In the genomic region with DNA sequence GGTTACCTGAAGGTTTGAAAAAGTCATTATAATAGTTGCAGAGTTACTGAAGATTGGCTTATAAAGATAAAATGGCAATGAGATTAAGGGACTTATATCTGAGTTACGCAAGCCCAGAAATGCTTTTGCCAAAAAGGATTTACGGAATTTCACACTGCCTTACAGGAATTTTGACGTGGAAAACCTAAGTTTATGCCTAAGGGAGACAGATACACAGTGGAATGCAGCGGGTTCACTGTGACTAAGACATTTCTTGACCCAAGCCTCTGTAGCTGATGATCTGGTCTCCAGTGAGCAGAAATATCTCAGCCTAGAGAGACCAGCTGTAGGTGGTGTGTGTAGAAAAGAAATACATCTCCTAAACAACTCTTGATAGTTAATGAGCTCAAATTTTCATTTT, we compare ENCODE assay signal across 16 cellular contexts. TPM values are rescaled to one million over a fixed set of nuclear protein-coding genes. Genes with fewer than 3 reads are reported as not detected.
DNase-seq lines count a peak whose midpoint lies in the region; ATAC-seq, FAIRE-seq and TF ChIP-seq lines count a peak whose summit lies in the region.
"Had no signal": no experiment of that assay in that cellular context is flagged by ENCODE, and none has a peak within 500 bp of the region (broad histone marks: within the 10 kb centered on the region; RNA-seq: fewer than 3 reads in every experiment).

No MANE protein-coding gene starts in this region.

- TF ChIP-seq CTCF in bronchial epithelial cell (IDR thresholded peaks at IDR 0.05; ENCODE audit: insufficient read depth, low read length, severe bottlenecking) = no peak

- no peak for FAIRE-seq in bronchial epithelial cell (lab: Jason Lieb, UNC)

- H3K9me3 ChIP-seq in T-helper 17 cell (ENCODE audit: control insufficient read depth, low read length, poor library complexity, severe bottlenecking) = no peaks in the 10 kb centered on the region
- H3K9me3 ChIP-seq: ascending aorta, upper lobe of right lung had no signal

- H3K27me3 ChIP-seq in bronchial epithelial cell (ENCODE audit: control insufficient read depth, insufficient read depth, low read length) = no peaks in the 10 kb centered on the region
- H3K27me3 ChIP-seq: ascending aorta, upper lobe of right lung had no signal

- H3K4me1 Mint-ChIP-seq in T-helper 17 cell = peaks cover 2% of the 10 kb centered on the region

- no peak overlapping the region for H3K4me3 ChIP-seq in bronchial epithelial cell (ENCODE audit: low read depth, low read length)
- H3K4me3 ChIP-seq: ascending aorta, upper lobe of right lung had no signal

- H3K27me3 Mint-ChIP-seq in T-helper 17 cell = peaks cover 12% of the 10 kb centered on the region

- no peak for ATAC-seq in HG03045 (IDR thresholded peaks at IDR 0.05; ENCODE audit: unreplicated experiment)
- no peak for ATAC-seq in T-helper 17 cell
- no peak for ATAC-seq in GM21360 (IDR thresholded peaks at IDR 0.05; ENCODE audit: unreplicated experiment)
- ATAC-seq: upper lobe of right lung had no signal

- no peak overlapping the region for H3K27ac Mint-ChIP-seq in T-helper 17 cell
- H3K27ac Mint-ChIP-seq: activated T-helper 1 cell treated with anti-CD3 and anti-CD28 coated beads, Interleukin-12 subunit alpha, Interleukin-12 subunit beta, Interleukin-2, Interleukin-4 antibody, amounts not matched to agents 30 ng/mL and 10 ng/mL and 1 ng/mL, durations not matched to agents 14 hours and 24 hours and 36 hours; B cell; T-helper 1 cell treated with Interleukin-12 subunit alpha and Interleukin-12 subunit beta and Interleukin-4 antibody, amounts not matched to agents 30 μg/mL and 1 μg/mL, for 36 hours had no signal

- H3K36me3 Mint-ChIP-seq in T-helper 17 cell (ENCODE audit: low read depth) = no peaks in the 10 kb centered on the region

- H3K36me3 ChIP-seq in bronchial epithelial cell (ENCODE audit: control insufficient read depth, insufficient read depth, low read length) = no peaks in the 10 kb centered on the region
- H3K36me3 ChIP-seq: ascending aorta, upper lobe of right lung had no signal

- no peak overlapping the region for H3K4me3 Mint-ChIP-seq in T-helper 17 cell
- H3K4me3 Mint-ChIP-seq: activated T-helper 1 cell treated with anti-CD3 and anti-CD28 coated beads, Interleukin-12 subunit alpha, Interleukin-12 subunit beta, Interleukin-2, Interleukin-4 antibody, amounts not matched to agents 30 ng/mL and 10 ng/mL and 1 ng/mL, durations not matched to agents 14 hours and 24 hours and 36 hours; B cell; T-helper 1 cell treated with Interleukin-12 subunit alpha and Interleukin-12 subunit beta and Interleukin-4 antibody, amounts not matched to agents 30 μg/mL and 1 μg/mL, for 36 hours had no signal

- DNase-seq in AG08395 (ENCODE audit: low spot score) = peak; percentile 57
- peak; percentile 94 for DNase-seq in M059J (ENCODE audit: low read depth)
- peak; percentile 13 for DNase-seq in bronchial epithelial cell (ENCODE audit: low read depth)
- peak; percentile 55 for DNase-seq in kidney tubule cell (ENCODE audit: low spot score)
- no peak for DNase-seq in SW 1271 (lab: John Stamatoyannopoulos, UW)
- no peak for DNase-seq in T-helper 17 cell
- DNase-seq: activated CD4-positive, alpha-beta T cell treated with anti-CD3 and anti-CD28 coated beads, Interleukin-2, amount 50 U/mL, for 1 hour; DND-41; occipital lobe; upper lobe of right lung had no signal

RNA-seq across cellular contexts. Expression of gene EXO1, which starts 10.1 kb away (rescaled TPM):
- total RNA-seq in M059J (2014; rRNA removed; shearing (Covaris generic)) = 25.0 and 36.8 TPM in 2 replicates
- total RNA-seq in bronchial epithelial cell (0.53 and 0.90 TPM in 2 replicates), T-helper 17 cell (1 to 10 TPM; 1.4 to 1.7 TPM)
- total RNA-seq: ascending aorta had no signal

Comparison
In these comparisons a context has a peak if more than half of its experiments do, and no peak if none do; other contexts are left out.
1. DNase-seq: peak in AG08395 (single experiment), M059J (single experiment), bronchial epithelial cell (single experiment) and kidney tubule cell (single experiment); none in SW 1271 (0 of 2) and T-helper 17 cell (0 of 3).